8 cellular contexts compared by ENCODE assay signal in the genomic region with DNA sequence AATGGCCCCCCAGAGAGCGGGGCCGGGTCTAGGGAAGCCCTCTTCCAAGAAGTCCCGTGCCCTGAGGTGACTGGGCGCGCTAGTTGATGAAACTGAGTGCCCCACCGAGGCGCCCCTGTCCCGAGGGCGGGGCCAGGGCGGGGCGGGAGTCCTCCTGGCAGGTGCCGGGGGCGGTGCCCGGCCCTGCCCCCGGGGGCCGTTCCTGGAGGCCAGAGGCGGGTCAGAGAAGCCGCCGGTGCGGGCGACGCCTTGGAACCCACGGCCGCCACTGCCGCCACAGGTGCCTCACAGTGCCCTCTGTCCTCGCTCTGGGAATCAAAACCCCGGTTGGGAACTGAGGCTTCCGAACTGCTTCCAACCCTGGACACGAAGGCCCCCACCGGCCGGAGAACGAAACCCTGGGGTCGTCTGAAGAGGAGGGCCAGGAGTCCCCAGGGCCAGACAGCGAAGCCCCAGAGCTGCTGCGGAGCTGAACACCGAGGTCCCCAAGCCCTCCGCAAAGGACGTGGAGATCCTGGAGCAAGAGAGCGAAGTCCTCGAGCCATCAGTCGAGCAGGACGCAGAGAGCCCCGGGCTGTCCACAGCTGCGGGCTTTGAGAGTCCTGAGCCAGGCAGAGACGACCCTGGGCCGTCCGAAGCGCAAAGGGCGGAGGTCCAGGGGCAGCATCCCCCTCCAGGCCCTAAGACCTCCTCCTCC. TPM values are rescaled to one million over a fixed set of nuclear protein-coding genes. Genes with fewer than 3 reads are reported as not detected.
DNase-seq lines count a peak whose midpoint lies in the region; ATAC-seq, FAIRE-seq and TF ChIP-seq lines count a peak whose summit lies in the region.

MISP3 (plus strand) TSS at position 252 of the 697 bp plus-strand sequence. CDS start 524 bp downstream, outside the sequence.

- peak; percentile 48 for DNase-seq in ELR (ENCODE audit: low read depth)
- peak; percentile 51 for DNase-seq in T-helper 2 cell treated with Interferon-gamma antibody and Interleukin-4, amounts not matched to agents 5 μg/mL and 100 μg/mL, for 36 hours (ENCODE audit: low spot score)
- DNase-seq in thoracic aorta (ENCODE audit: low spot score): no peak
- DNase-seq in AML-193 (lab: John Stamatoyannopoulos, UW): no peak
- DNase-seq in H54 (ENCODE audit: insufficient read length, low spot score): no peak

- ATAC-seq in HG03520 (IDR thresholded peaks at IDR 0.05; ENCODE audit: unreplicated experiment) (peak; percentile 5), thoracic aorta (ENCODE audit: insufficient number of reproducible peaks, low FRiP score, low read depth) (no peak)

- H3K9me3 ChIP-seq in duodenal mucosa (ENCODE audit: control insufficient read depth in 1 of 2, low read length in 2 of 2): no peaks in the 10 kb centered on the region
- no peaks in the 10 kb centered on the region for H3K9me3 ChIP-seq in mesodermal cell (ENCODE audit: control insufficient read depth, low read length)
- no peaks in the 10 kb centered on the region for H3K9me3 ChIP-seq in thoracic aorta

- peak within 1 kb of the TSS; percentile 98 for H3K4me3 Mint-ChIP-seq in T-helper 2 cell treated with Interferon-gamma antibody and Interleukin-4, amounts not matched to agents 5 μg/mL and 100 μg/mL, for 36 hours

- no peak for FAIRE-seq in H54 (lab: Jason Lieb, UNC)

- peak within 1 kb of the TSS; percentile 92 for H3K27ac Mint-ChIP-seq in T-helper 2 cell treated with Interferon-gamma antibody and Interleukin-4, amounts not matched to agents 5 μg/mL and 100 μg/mL, for 36 hours

- H3K36me3 Mint-ChIP-seq in T-helper 2 cell treated with Interferon-gamma antibody and Interleukin-4, amounts not matched to agents 5 μg/mL and 100 μg/mL, for 36 hours (ENCODE audit: low read depth): no peaks in the 10 kb centered on the region

- H3K27me3 ChIP-seq in duodenal mucosa (ENCODE audit: control insufficient read depth in 1 of 2, insufficient read depth in 2 of 2, low read length in 2 of 2): no peaks in the 10 kb centered on the region
- no peaks in the 10 kb centered on the region for H3K27me3 ChIP-seq in thoracic aorta (replicated peaks; ENCODE audit: insufficient read depth)

- H3K27me3 Mint-ChIP-seq in T-helper 2 cell treated with Interferon-gamma antibody and Interleukin-4, amounts not matched to agents 5 μg/mL and 100 μg/mL, for 36 hours (ENCODE audit: low read depth): peaks cover 4% of the 10 kb centered on the region

- TF ChIP-seq CTCF in thoracic aorta (IDR thresholded peaks at IDR 0.05): no peak

- H3K4me1 Mint-ChIP-seq in T-helper 2 cell treated with Interferon-gamma antibody and Interleukin-4, amounts not matched to agents 5 μg/mL and 100 μg/mL, for 36 hours (ENCODE audit: low read depth): peaks cover 16% of the 10 kb centered on the region

- H3K36me3 ChIP-seq in duodenal mucosa (ENCODE audit: control insufficient read depth in 1 of 2, insufficient read depth in 2 of 2, low read length in 2 of 2): no peaks in the 10 kb centered on the region
- no peaks in the 10 kb centered on the region for H3K36me3 ChIP-seq in mesodermal cell (ENCODE audit: control insufficient read depth, insufficient read depth, low read length)
- no peaks in the 10 kb centered on the region for H3K36me3 ChIP-seq in thoracic aorta

- peak within 1 kb of the TSS; percentile 94 to 98 for H3K9ac ChIP-seq in duodenal mucosa (ENCODE audit: low read depth in 1 of 2, low read length in 2 of 2)

- no peaks in the 10 kb centered on the region for H3K9me3 Mint-ChIP-seq in T-helper 2 cell treated with Interferon-gamma antibody and Interleukin-4, amounts not matched to agents 5 μg/mL and 100 μg/mL, for 36 hours

- H3K27ac ChIP-seq in duodenal mucosa (ENCODE audit: low read depth, low read length): peak within 1 kb of the TSS; percentile 97
- H3K27ac ChIP-seq in mesodermal cell (ENCODE audit: low read depth, low read length, severe bottlenecking): no peak within 1 kb of the TSS
- H3K27ac ChIP-seq in thoracic aorta: peak within 1 kb of the TSS; percentile 84 to 95

- H3K4me3 ChIP-seq in duodenal mucosa (ENCODE audit: low read depth in 1 of 2, low read length in 2 of 2): peak within 1 kb of the TSS; percentile 78 to 97
- peak within 1 kb of the TSS; percentile 57 for H3K4me3 ChIP-seq in mesodermal cell (ENCODE audit: extremely low read depth, insufficient read depth, low read length, poor library complexity, severe bottlenecking)
- H3K4me3 ChIP-seq in thoracic aorta: peak within 1 kb of the TSS; percentile 92

- no peak for TF ChIP-seq POLR2A in H54 (IDR thresholded peaks at IDR 0.05; ENCODE audit: low read depth, low read length)

- WGBS in mesodermal cell (ENCODE audit: insufficient coverage in 2 of 2), 2 experiments: 4 to 8% methylated on average over 38 to 49 of the region's 49 CpGs

- H3K4me1 ChIP-seq in duodenal mucosa (ENCODE audit: control insufficient read depth in 1 of 2, insufficient read depth in 2 of 2, low read length in 2 of 2) (peaks cover 3 to 27% of the 10 kb centered on the region in 2 donors), mesodermal cell (ENCODE audit: control insufficient read depth, insufficient read depth, low read length, poor library complexity, severe bottlenecking) (peaks cover 15% of the 10 kb centered on the region), thoracic aorta (ENCODE audit: control insufficient read depth in 1 of 2, low read depth in 2 of 2) (peaks cover 6 to 38% of the 10 kb centered on the region in 2 donors)

RNA-seq across cellular contexts. Expression of gene MISP3, which starts in this region (rescaled TPM):
- polyA plus RNA-seq in mesodermal cell (2013, experiment 1 of 2): 1.6 TPM
- polyA plus RNA-seq in mesodermal cell (2013, experiment 2 of 2): 2.3 TPM
- 1 to 10 TPM; 1.7 to 2.7 TPM for total RNA-seq in thoracic aorta

Comparison
In these comparisons a context has a peak if more than half of its experiments do, and no peak if none do; other contexts are left out.
1. DNase-seq: peak in ELR (single experiment) and T-helper 2 cell treated with Interferon-gamma antibody and Interleukin-4, amounts not matched to agents 5 μg/mL and 100 μg/mL, for 36 hours (single experiment); none in thoracic aorta (single experiment), AML-193 (0 of 2) and H54 (single experiment).
2. Peak in every context shown above with its lines, with median percentiles within 50 percentile points of each other: H3K4me3 ChIP-seq.